ENCODE assay signal across 8 cellular contexts in genomic region chr5:77776606-77777206, GRCh38. TPM values are rescaled to one million over a fixed set of nuclear protein-coding genes. Genes with fewer than 3 reads are reported as not detected.
DNase-seq lines count a peak whose midpoint lies in the region; ATAC-seq and TF ChIP-seq lines count a peak whose summit lies in the region.

No MANE protein-coding gene starts in this region.

- no peaks in the 10 kb centered on the region for H3K27me3 ChIP-seq in esophagus (ENCODE audit: control insufficient read depth in 1 of 2, insufficient read depth in 2 of 2, low read length in 2 of 2)
- no peaks in the 10 kb centered on the region for H3K27me3 ChIP-seq in sigmoid colon

- H3K4me3 ChIP-seq in esophagus (ENCODE audit: low read depth in 1 of 2, low read length in 2 of 2) (peak overlapping the region; percentile 74 to 78), sigmoid colon (peak overlapping the region; percentile 56 to 75 (median 71))

- peak; percentile 8 for ATAC-seq in GM19351 (IDR thresholded peaks at IDR 0.05; ENCODE audit: unreplicated experiment)
- no peak for ATAC-seq in HG02852 (IDR thresholded peaks at IDR 0.05; ENCODE audit: unreplicated experiment)

- 25 to 27% methylated on average over 11 of the region's 11 CpGs for WGBS in esophagus, 2 donors
- WGBS in sigmoid colon, 2 donors, result 20 to 35% methylated on average over 11 of the region's 11 CpGs

- H3K36me3 ChIP-seq in esophagus (ENCODE audit: control insufficient read depth in 2 of 2, insufficient read depth in 2 of 2, low read length in 1 of 2), result no peaks in the 10 kb centered on the region
- H3K36me3 ChIP-seq in sigmoid colon, result no peaks in the 10 kb centered on the region

- TF ChIP-seq POLR2A in sigmoid colon (IDR thresholded peaks at IDR 0.05), result no peak

- H3K27ac ChIP-seq in esophagus (ENCODE audit: low read depth in 2 of 2, low read length in 1 of 2) (peak overlapping the region; percentile 98 to 99), sigmoid colon (peak overlapping the region; percentile 94 to 98 (median 96))

- intact Hi-C loops in sigmoid colon (cut with DNase I), result loop anchor here (5.0 to 10.0 kb wide), 4 partner anchors 134 to 1458 kb away; partner anchors contain the start of genes JMY, SCAMP1 and WDR41

- TF ChIP-seq CTCF in sigmoid colon (IDR thresholded peaks at IDR 0.05), result no peak
- no peak for TF ChIP-seq CTCF in GM20000 (IDR thresholded peaks at IDR 0.05; ENCODE audit: extremely low read depth, missing control alignments)

- H3K4me1 ChIP-seq in esophagus (ENCODE audit: control insufficient read depth in 2 of 2, insufficient read depth in 2 of 2, low read length in 1 of 2), result no peaks in the 10 kb centered on the region
- H3K4me1 ChIP-seq in sigmoid colon, result peaks cover 0 to 42% (median 31%) of the 10 kb centered on the region in 4 donors

- TF ChIP-seq EP300 in sigmoid colon (IDR thresholded peaks at IDR 0.05), result no peak

- H3K9me3 ChIP-seq in esophagus (ENCODE audit: control insufficient read depth in 2 of 2, insufficient read depth in 1 of 2, low read depth in 1 of 2, low read length in 1 of 2), result no peaks in the 10 kb centered on the region
- no peaks in the 10 kb centered on the region for H3K9me3 ChIP-seq in sigmoid colon

- DNase-seq in NCI-H226, result peak; percentile 27
- no peak for DNase-seq in sigmoid colon
- DNase-seq in GM20000 (ENCODE audit: low spot score), result no peak
- no peak for DNase-seq in dermis blood vessel endothelial cell
- no peak for DNase-seq in DMS 273 (lab: John Stamatoyannopoulos, UW; ENCODE audit: unreplicated experiment)

RNA-seq across cellular contexts. Expression of gene TBCA, which starts 0.6 kb away (rescaled TPM):
- polyA plus RNA-seq in esophagus (100 to 1,000 TPM; 174 to 176 TPM), sigmoid colon (100 to 1,000 TPM; 174 to 240 (median 232) TPM)
- total RNA-seq in sigmoid colon (100 to 1,000 TPM; 192 to 231 (median 214) TPM), dermis blood vessel endothelial cell (74.4 and 84.8 TPM in 2 replicates)
